Comparison of ENCODE assay signal across 1 cellular context in the genomic region with DNA sequence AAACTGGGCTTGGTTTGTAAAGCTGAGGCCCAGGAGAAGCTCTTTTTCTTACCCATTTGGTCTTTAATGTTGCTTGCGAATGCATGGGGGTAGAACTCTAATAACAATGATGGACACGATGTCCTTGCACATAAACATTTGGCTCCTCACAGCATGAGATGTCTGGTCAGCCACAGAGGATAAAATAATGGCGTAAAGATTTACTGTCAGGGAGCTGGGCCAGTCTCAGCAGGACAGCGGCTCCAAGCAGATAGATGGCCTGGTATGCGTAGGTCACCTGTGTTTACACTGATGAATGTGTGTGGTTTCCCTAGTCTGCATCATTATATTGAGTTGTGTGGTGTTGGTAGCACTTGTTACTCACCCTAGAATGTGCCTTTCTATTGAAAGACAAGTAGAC.
TF ChIP-seq lines count a peak whose summit lies in the region.

No MANE protein-coding gene starts in this region.

TF ChIP-seq in H1, 55 proteins besides CTCF, POLR2A, EP300 and RAD21:
- TF ChIP-seq TEAD4 (IDR thresholded peaks at IDR 0.05; ENCODE audit: low read depth, low read length) = 0 out of 2 replicates have a peak, but pooled peaks have one; percentile 33
- no peak for TF ChIP-seq SIRT6 (IDR thresholded peaks at IDR 0.05; ENCODE audit: low read length)
- TF ChIP-seq NRF1 (IDR thresholded peaks at IDR 0.05; ENCODE audit: low read depth, low read length) = no peak
- no peak for TF ChIP-seq BCL11A (IDR thresholded peaks at IDR 0.05; ENCODE audit: low read depth in 2 of 2, low read length in 2 of 2)
